Comparison of ENCODE assay signal across 24 cellular contexts in the genomic region with DNA sequence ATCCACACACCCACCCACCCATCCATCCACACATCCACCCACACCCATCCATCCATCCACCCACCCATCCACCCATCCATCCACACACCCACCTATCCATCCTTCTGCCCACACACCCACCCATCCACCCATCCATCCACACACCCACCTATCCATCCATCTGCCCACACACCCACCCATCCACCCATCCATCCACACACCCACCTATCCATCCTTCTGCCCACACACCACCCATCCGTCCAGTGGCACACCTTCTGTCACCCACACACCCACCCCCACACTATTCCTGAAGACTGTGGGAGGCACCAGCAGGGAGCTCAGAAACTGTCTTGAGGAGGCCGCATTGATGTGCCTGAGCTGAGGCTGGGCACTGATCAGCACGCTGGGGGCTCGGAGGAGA. TPM values are rescaled to one million over a fixed set of nuclear protein-coding genes. Genes with fewer than 3 reads are reported as not detected.
A peak's percentile ranks its signal among the peaks of the same experiment; 100 is the strongest.
DNase-seq lines count a peak whose midpoint lies in the region; ATAC-seq, FAIRE-seq and TF ChIP-seq lines count a peak whose summit lies in the region.
"Had no signal": no experiment of that assay in that cellular context is flagged by ENCODE, and none has a peak within 500 bp of the region (broad histone marks: within the 10 kb centered on the region; RNA-seq: fewer than 3 reads in every experiment).

No MANE protein-coding gene starts in this region.

- peaks cover 0 to 79% (median 25%) of the 10 kb centered on the region in 9 donors for H3K36me3 ChIP-seq in heart right ventricle

- FAIRE-seq in GM12891 (lab: Jason Lieb, UNC) (peak; percentile 80), urothelium cell line (lab: Jason Lieb, UNC) (peak; percentile 99)
- FAIRE-seq: G401.6, GM18507 had no signal

- H3K27me3 ChIP-seq in right cardiac atrium (ENCODE audit: control insufficient read depth, insufficient read depth), result no peaks in the 10 kb centered on the region
- no peaks in the 10 kb centered on the region for H3K27me3 ChIP-seq in heart right ventricle

- intact Hi-C loops in right cardiac atrium (cut with DNase I), result loop anchor here in 1 of 4 donors (5.0 kb wide), 1 partner anchor 216 kb away; no protein-coding TSS in a partner anchor
- intact Hi-C loops in heart right ventricle (cut with DNase I), result loop anchor here in 6 of 10 donors (5.0 to 10.0 kb wide), 3 partner anchors 128 to 221 kb away; no protein-coding TSS in a partner anchor
- intact Hi-C loops in activated T-helper 1 cell treated with anti-CD3 and anti-CD28 coated beads, Interleukin-12 subunit alpha, Interleukin-12 subunit beta, Interleukin-2, Interleukin-4 antibody, amounts not matched to agents 30 ng/mL and 10 ng/mL and 1 ng/mL, durations not matched to agents 14 hours and 24 hours and 36 hours (cut with micrococcal nuclease), result no loop called here

- H3K27me3 Mint-ChIP-seq in activated T-helper 1 cell treated with anti-CD3 and anti-CD28 coated beads, Interleukin-12 subunit alpha, Interleukin-12 subunit beta, Interleukin-2, Interleukin-4 antibody, amounts not matched to agents 30 ng/mL and 10 ng/mL and 1 ng/mL, durations not matched to agents 14 hours and 24 hours and 36 hours (ENCODE audit: insufficient read depth), result no peaks in the 10 kb centered on the region
- H3K27me3 Mint-ChIP-seq: CD4-positive, alpha-beta memory T cell had no signal

- H3K4me3 ChIP-seq in right cardiac atrium (ENCODE audit: low read length), result no peak overlapping the region
- H3K4me3 ChIP-seq in heart right ventricle, result no peak overlapping the region
- H3K4me3 ChIP-seq: GM12878, GM23338 had no signal

- H3K9me3 ChIP-seq in right cardiac atrium (ENCODE audit: control insufficient read depth, low read length) (no peaks in the 10 kb centered on the region), heart right ventricle (no peaks in the 10 kb centered on the region)

- WGBS in right cardiac atrium, result 92% methylated on average over 4 of the region's 4 CpGs
- WGBS in heart right ventricle, 2 donors, result 89 to 93% methylated on average over 4 of the region's 4 CpGs

- ATAC-seq in right cardiac atrium, result no peak
- no peak for ATAC-seq in heart right ventricle
- ATAC-seq: GM12878, GM23338, HCT116 had no signal

- H3K9me3 Mint-ChIP-seq in activated T-helper 1 cell treated with anti-CD3 and anti-CD28 coated beads, Interleukin-12 subunit alpha, Interleukin-12 subunit beta, Interleukin-2, Interleukin-4 antibody, amounts not matched to agents 30 ng/mL and 10 ng/mL and 1 ng/mL, durations not matched to agents 14 hours and 24 hours and 36 hours, result no peaks in the 10 kb centered on the region
- H3K9me3 Mint-ChIP-seq: CD4-positive, alpha-beta memory T cell; GM23338; H9; HFFc6 had no signal

- no peaks in the 10 kb centered on the region for H3K4me1 ChIP-seq in right cardiac atrium (ENCODE audit: control insufficient read depth, insufficient read depth, low read length)
- peaks cover under 1 to 37% (median 21%) of the 10 kb centered on the region in 9 donors for H3K4me1 ChIP-seq in heart right ventricle

- no peak for TF ChIP-seq CTCF in heart right ventricle (IDR thresholded peaks at IDR 0.05)

- H3K36me3 Mint-ChIP-seq in activated T-helper 1 cell treated with anti-CD3 and anti-CD28 coated beads, Interleukin-12 subunit alpha, Interleukin-12 subunit beta, Interleukin-2, Interleukin-4 antibody, amounts not matched to agents 30 ng/mL and 10 ng/mL and 1 ng/mL, durations not matched to agents 14 hours and 24 hours and 36 hours (ENCODE audit: low read depth), result peaks cover 29% of the 10 kb centered on the region

- peak in 2 of 3 donors; percentile 11 to 21 for DNase-seq in right cardiac atrium
- DNase-seq in heart right ventricle, result no peak
- no peak for DNase-seq in GM12891 (ENCODE audit: insufficient read length, low spot score)
- no peak for DNase-seq in activated T-helper 1 cell treated with anti-CD3 and anti-CD28 coated beads, Interleukin-12 subunit alpha, Interleukin-12 subunit beta, Interleukin-2, Interleukin-4 antibody, amounts not matched to agents 30 ng/mL and 10 ng/mL and 1 ng/mL, durations not matched to agents 14 hours and 24 hours and 36 hours (ENCODE audit: low spot score)
- no peak for DNase-seq in urothelium cell line (ENCODE audit: low spot score)
- DNase-seq in NAMALWA (ENCODE audit: low spot score), result no peak
- DNase-seq in NCI-H146 treated with DMSO at 0.1 percent for 48 hours (lab: John Stamatoyannopoulos, UW; ENCODE audit: unreplicated experiment), result no peak
- DNase-seq: C1 segment of cervical spinal cord; Calu3; CD4-positive, alpha-beta memory T cell; COR-L47; DMS53; DMS79 treated with DMSO at 0.1 percent for 48 hours; H9; HFFc6 had no signal

- H3K4me3 Mint-ChIP-seq in activated T-helper 1 cell treated with anti-CD3 and anti-CD28 coated beads, Interleukin-12 subunit alpha, Interleukin-12 subunit beta, Interleukin-2, Interleukin-4 antibody, amounts not matched to agents 30 ng/mL and 10 ng/mL and 1 ng/mL, durations not matched to agents 14 hours and 24 hours and 36 hours, result no peak overlapping the region
- H3K4me3 Mint-ChIP-seq: CD4-positive, alpha-beta memory T cell; GM23338; H9; HFFc6 had no signal

- no peak for TF ChIP-seq POLR2A in GM12891 (IDR thresholded peaks at IDR 0.05; ENCODE audit: low read depth, low read length)

- peak overlapping the region; percentile 81 for H3K27ac Mint-ChIP-seq in activated T-helper 1 cell treated with anti-CD3 and anti-CD28 coated beads, Interleukin-12 subunit alpha, Interleukin-12 subunit beta, Interleukin-2, Interleukin-4 antibody, amounts not matched to agents 30 ng/mL and 10 ng/mL and 1 ng/mL, durations not matched to agents 14 hours and 24 hours and 36 hours
- H3K27ac Mint-ChIP-seq: GM23338, H9, HFFc6 had no signal

- no peak overlapping the region for H3K27ac ChIP-seq in right cardiac atrium (ENCODE audit: low read length)
- H3K27ac ChIP-seq in heart right ventricle, result no peak overlapping the region

- no peaks in the 10 kb centered on the region for H3K4me1 Mint-ChIP-seq in activated T-helper 1 cell treated with anti-CD3 and anti-CD28 coated beads, Interleukin-12 subunit alpha, Interleukin-12 subunit beta, Interleukin-2, Interleukin-4 antibody, amounts not matched to agents 30 ng/mL and 10 ng/mL and 1 ng/mL, durations not matched to agents 14 hours and 24 hours and 36 hours (ENCODE audit: low read depth)
- H3K4me1 Mint-ChIP-seq: GM23338 had no signal

TF ChIP-seq in GM12891, 5 proteins besides CTCF, POLR2A, EP300 and RAD21:
- TF ChIP-seq POLR2AphosphoS5 (IDR thresholded peaks at IDR 0.05; ENCODE audit: low read depth, low read length) (no peak), SPI1 (IDR thresholded peaks at IDR 0.05; ENCODE audit: low read depth, low read length) (no peak), TAF1 (IDR thresholded peaks at IDR 0.05; ENCODE audit: low read depth, low read length) (no peak), PAX5 (IDR thresholded peaks at IDR 0.05; ENCODE audit: insufficient read depth, low read length, severe bottlenecking) (no peak), POU2F2 (IDR thresholded peaks at IDR 0.05; ENCODE audit: low read depth, low read length) (no peak)

RNA-seq across cellular contexts. Expression of a gene that starts 9.1 kb away (rescaled TPM):
- total RNA-seq in right cardiac atrium (10 to 100 TPM; 20.9 to 25.5 (median 25.1) TPM), heart right ventricle (10 to 100 TPM; 12.8 to 23.8 (median 15.4) TPM)
- polyA plus RNA-seq in right cardiac atrium (10.5 TPM), heart right ventricle (10 to 100 TPM; 13.6 to 15.9 TPM)
- 6.0 TPM for polyA plus RNA-seq in GM12891 (2012; ENCODE audit: low read depth, missing spikeins)
- 49.1 and 53.6 TPM in 2 replicates for total RNA-seq in activated T-helper 1 cell treated with anti-CD3 and anti-CD28 coated beads, Interleukin-12 subunit alpha, Interleukin-12 subunit beta, Interleukin-2, Interleukin-4 antibody, amounts not matched to agents 30 ng/mL and 10 ng/mL and 1 ng/mL, durations not matched to agents 14 hours and 24 hours and 36 hours

RNA-seq across cellular contexts. Expression of a gene that starts 31.7 kb away (rescaled TPM):
- total RNA-seq in right cardiac atrium (under 1 TPM in 2 of 4 donors, not detected in 2; 0.53 to 0.57 TPM), heart right ventricle (not detected)
- polyA plus RNA-seq in right cardiac atrium (not detected), heart right ventricle (under 1 TPM in 1 of 2 donors, not detected in 1; 0.06 TPM)
- polyA plus RNA-seq in GM12891 (2012; ENCODE audit: low read depth, missing spikeins), result 0.33 TPM
- total RNA-seq in activated T-helper 1 cell treated with anti-CD3 and anti-CD28 coated beads, Interleukin-12 subunit alpha, Interleukin-12 subunit beta, Interleukin-2, Interleukin-4 antibody, amounts not matched to agents 30 ng/mL and 10 ng/mL and 1 ng/mL, durations not matched to agents 14 hours and 24 hours and 36 hours, result 0.57 and 0.73 TPM in 2 replicates
- total RNA-seq: A172; CD4-positive, alpha-beta memory T cell; Daoy; H4 had no signal
- polyA plus RNA-seq: BJ; CD4-positive, alpha-beta memory T cell had no signal

RNA-seq across cellular contexts. Expression of a gene that starts 38.6 kb away (rescaled TPM):
- total RNA-seq in right cardiac atrium (100 to 1,000 TPM; 156 to 203 (median 187) TPM), heart right ventricle (100 to 1,000 TPM; 174 to 267 (median 218) TPM)
- polyA plus RNA-seq in right cardiac atrium (209 TPM), heart right ventricle (100 to 1,000 TPM; 135 to 206 TPM)
- polyA plus RNA-seq in GM12891 (2012; ENCODE audit: low read depth, missing spikeins), result 55.4 TPM
- 67.1 and 68.3 TPM in 2 replicates for total RNA-seq in activated T-helper 1 cell treated with anti-CD3 and anti-CD28 coated beads, Interleukin-12 subunit alpha, Interleukin-12 subunit beta, Interleukin-2, Interleukin-4 antibody, amounts not matched to agents 30 ng/mL and 10 ng/mL and 1 ng/mL, durations not matched to agents 14 hours and 24 hours and 36 hours

Comparison
In these comparisons a context has a peak if more than half of its experiments do, and no peak if none do; other contexts are left out.
1. DNase-seq: peak in right cardiac atrium (2 of 3); none in heart right ventricle (0 of 2), GM12891 (single experiment), activated T-helper 1 cell treated with anti-CD3 and anti-CD28 coated beads, Interleukin-12 subunit alpha, Interleukin-12 subunit beta, Interleukin-2, Interleukin-4 antibody, amounts not matched to agents 30 ng/mL and 10 ng/mL and 1 ng/mL, durations not matched to agents 14 hours and 24 hours and 36 hours (single experiment), urothelium cell line (single experiment), NAMALWA (single experiment) and NCI-H146 treated with DMSO at 0.1 percent for 48 hours (single experiment).